1 cellular context compared by ENCODE assay signal in genomic region chr11:70243912-70244652, GRCh38.
A peak's percentile ranks its signal among the peaks of the same experiment; 100 is the strongest.
TF ChIP-seq lines count a peak whose summit lies in the region.

No MANE protein-coding gene starts in this region.

TF ChIP-seq in IMR-90, 13 proteins besides CTCF, POLR2A, EP300 and RAD21:
- TF ChIP-seq FOS (IDR thresholded peaks at IDR 0.05; ENCODE audit: low read depth, low read length) (peak; percentile 60), CEBPB (IDR thresholded peaks at IDR 0.05; ENCODE audit: low read depth, low read length) (peak; percentile 66), CHD1 (IDR thresholded peaks at IDR 0.05; ENCODE audit: low read depth, low read length) (no peak), MAFK (IDR thresholded peaks at IDR 0.05; ENCODE audit: low read depth, low read length) (peak; percentile 95), RFX5 (IDR thresholded peaks at IDR 0.05; ENCODE audit: low read depth, low read length) (no peak)
